34 cellular contexts compared by ENCODE assay signal in genomic region chr7:24555184-24555583, GRCh38.
"Had no signal": no experiment of that assay in that cellular context is flagged by ENCODE, and none has a peak within 500 bp of the region (broad histone marks: within the 10 kb centered on the region; RNA-seq: fewer than 3 reads in every experiment).

No MANE protein-coding gene starts in this region.

- H3K36me3 ChIP-seq: cardiac muscle cell, colonic mucosa, MG63, SJCRH30, WERI-Rb-1 had no signal

- H3K4me3 Mint-ChIP-seq: activated CD4-positive, alpha-beta memory T cell treated with anti-CD3 and anti-CD28 coated beads, Interleukin-2, amount 10 ng/mL, durations not matched to agents 7 days and 5 days; activated naive CD8-positive, alpha-beta T cell treated with anti-CD3 and anti-CD28 coated beads for 36 hours; activated T-cell treated with anti-CD3 and anti-CD28 coated beads, Interleukin-2, amount 50 U/mL, for 72 hours; activated T-helper 17 cell treated with anti-CD3 and anti-CD28 coated beads, Interleukin-2, amount 50 U/mL, for 72 hours; central memory CD8-positive, alpha-beta T cell; T-cell had no signal

- H3K27me3 ChIP-seq: cardiac muscle cell, colonic mucosa, SJCRH30 had no signal

- H3K4me3 ChIP-seq: cardiac muscle cell, colonic mucosa, MG63, SJCRH30, SK-N-MC had no signal

- ATAC-seq: activated T-cell treated with anti-CD3 and anti-CD28 coated beads, Interleukin-2, amount 50 U/mL, for 72 hours; activated T-helper 17 cell treated with anti-CD3 and anti-CD28 coated beads, Interleukin-2, amount 50 U/mL, for 72 hours; Panc1; T-cell had no signal

- DNase-seq: activated CD4-positive, alpha-beta memory T cell treated with anti-CD3 and anti-CD28 coated beads, Interleukin-2, amount 10 ng/mL, durations not matched to agents 7 days and 5 days; activated CD4-positive, alpha-beta T cell treated with anti-CD3 and anti-CD28 coated beads for 1 hour; activated CD4-positive, alpha-beta T cell treated with anti-CD3 and anti-CD28 coated beads for 48 hours; activated CD4-positive, CD25-positive, alpha-beta regulatory T cell; activated effector memory CD4-positive, alpha-beta T cell treated with anti-CD3 and anti-CD28 coated beads, Interleukin-2, amount 50 U/mL, for 16 hours; activated naive CD4-positive, alpha-beta T cell; activated naive CD4-positive, alpha-beta T cell treated with anti-CD3 and anti-CD28 coated beads, Interleukin-2, amount 50 U/mL, for 16 hours; activated naive CD8-positive, alpha-beta T cell treated with anti-CD3 and anti-CD28 coated beads for 36 hours; activated T-cell treated with anti-CD3 and anti-CD28 coated beads, Interleukin-2, amount 50 U/mL, for 1 hour; activated T-cell treated with anti-CD3 and anti-CD28 coated beads, Interleukin-2, amount 50 U/mL, for 72 hours; amniotic stem cell; aorta; colonic mucosa; Karpas-422; KBM-7; MG63; NCI-H1048; NCI-H1105 treated with DMSO at 0.1 percent for 48 hours; NCI-H1436; NCI-H1930; NCI-H2081 treated with DMSO at 0.1 percent for 48 hours; NCI-H345; NCI-H774; SHP77; SJCRH30; T-cell; T-helper 2 cell; T-helper 9 cell; WERI-Rb-1 had no signal

- H3K9me3 ChIP-seq: colonic mucosa, MG63, SJCRH30 had no signal

- H3K27ac Mint-ChIP-seq: activated CD4-positive, alpha-beta memory T cell treated with anti-CD3 and anti-CD28 coated beads, Interleukin-2, amount 10 ng/mL, durations not matched to agents 7 days and 5 days; activated naive CD8-positive, alpha-beta T cell treated with anti-CD3 and anti-CD28 coated beads for 36 hours; activated T-cell treated with anti-CD3 and anti-CD28 coated beads, Interleukin-2, amount 50 U/mL, for 72 hours; activated T-helper 17 cell treated with anti-CD3 and anti-CD28 coated beads, Interleukin-2, amount 50 U/mL, for 72 hours; T-cell had no signal

- H3K27ac ChIP-seq: cardiac muscle cell, colonic mucosa, SJCRH30, SK-N-MC, WERI-Rb-1 had no signal

- H3K27me3 Mint-ChIP-seq: activated naive CD8-positive, alpha-beta T cell treated with anti-CD3 and anti-CD28 coated beads for 36 hours; activated T-helper 17 cell treated with anti-CD3 and anti-CD28 coated beads, Interleukin-2, amount 50 U/mL, for 72 hours; T-cell had no signal

- H3K36me3 Mint-ChIP-seq: activated naive CD8-positive, alpha-beta T cell treated with anti-CD3 and anti-CD28 coated beads for 36 hours; T-cell had no signal

- H3K4me1 ChIP-seq: colonic mucosa, SJCRH30 had no signal

- H3K9me3 Mint-ChIP-seq: activated CD4-positive, alpha-beta memory T cell treated with anti-CD3 and anti-CD28 coated beads, Interleukin-2, amount 10 ng/mL, durations not matched to agents 7 days and 5 days; activated naive CD8-positive, alpha-beta T cell treated with anti-CD3 and anti-CD28 coated beads for 36 hours; activated T-cell treated with anti-CD3 and anti-CD28 coated beads, Interleukin-2, amount 50 U/mL, for 72 hours; activated T-helper 17 cell treated with anti-CD3 and anti-CD28 coated beads, Interleukin-2, amount 50 U/mL, for 72 hours; central memory CD8-positive, alpha-beta T cell; T-cell had no signal

- H3K4me1 Mint-ChIP-seq: central memory CD8-positive, alpha-beta T cell had no signal
